24 cellular contexts compared by ENCODE assay signal in genomic region chr10:132878730-132879407, GRCh38.
A peak's percentile ranks its signal among the peaks of the same experiment; 100 is the strongest.
DNase-seq lines count a peak whose midpoint lies in the region; ATAC-seq and TF ChIP-seq lines count a peak whose summit lies in the region.
"Had no signal": no experiment of that assay in that cellular context is flagged by ENCODE, and none has a peak within 500 bp of the region (broad histone marks: within the 10 kb centered on the region; RNA-seq: fewer than 3 reads in every experiment).

No MANE protein-coding gene starts in this region.

- no peaks in the 10 kb centered on the region for H3K9me3 ChIP-seq in right cardiac atrium (ENCODE audit: control insufficient read depth, low read length)
- H3K9me3 ChIP-seq in upper lobe of right lung: no peaks in the 10 kb centered on the region
- H3K9me3 ChIP-seq: HAP-1 had no signal

- H3K27me3 ChIP-seq in right cardiac atrium (ENCODE audit: control insufficient read depth, insufficient read depth): no peaks in the 10 kb centered on the region
- H3K27me3 ChIP-seq in dorsolateral prefrontal cortex: peaks cover 0 to 14% (median 0%) of the 10 kb centered on the region in 45 donors
- peaks cover 36% of the 10 kb centered on the region for H3K27me3 ChIP-seq in upper lobe of right lung

- H3K36me3 ChIP-seq in upper lobe of right lung: no peaks in the 10 kb centered on the region
- H3K36me3 ChIP-seq: HAP-1 had no signal

- H3K4me1 ChIP-seq in right cardiac atrium (ENCODE audit: control insufficient read depth, insufficient read depth, low read length) (no peaks in the 10 kb centered on the region), upper lobe of right lung (no peaks in the 10 kb centered on the region)
- H3K4me1 ChIP-seq: foreskin keratinocyte, HAP-1 had no signal

- H3K4me1 Mint-ChIP-seq in mesothelial cell of epicardium: peaks cover 3% of the 10 kb centered on the region
- H3K4me1 Mint-ChIP-seq: activated naive CD4-positive, alpha-beta T cell treated with anti-CD3 and anti-CD28 coated beads, Interleukin-2, amount 50 U/mL, for 24 hours; central memory CD8-positive, alpha-beta T cell; memory B cell; naive B cell had no signal

- ATAC-seq in Right ventricle myocardium inferior: no peak
- ATAC-seq in right cardiac atrium: no peak
- no peak for ATAC-seq in upper lobe of right lung
- no peak for ATAC-seq in GM18519 (IDR thresholded peaks at IDR 0.05; ENCODE audit: low FRiP score, unreplicated experiment)
- ATAC-seq: activated CD8-positive, alpha-beta T cell treated with anti-CD3 and anti-CD28 coated beads for 36 hours; foreskin keratinocyte; K562 had no signal

- TF ChIP-seq CTCF in dorsolateral prefrontal cortex (IDR thresholded peaks at IDR 0.05 in 54 of 56, conservative IDR thresholded peaks at IDR 0.05 in 2 of 56; ENCODE audit: low read depth in 1 of 56, partially characterized antibody in 56 of 56) (no peak), mesothelial cell of epicardium (IDR thresholded peaks at IDR 0.05; ENCODE audit: unreplicated experiment) (no peak), upper lobe of right lung (IDR thresholded peaks at IDR 0.05) (no peak)

- peaks cover 52% of the 10 kb centered on the region for H3K27me3 Mint-ChIP-seq in mesothelial cell of epicardium (ENCODE audit: low read depth)

- intact Hi-C loops in Right ventricle myocardium inferior (cut with DNase I) (no loop called here), right cardiac atrium (cut with DNase I) (no loop called here), dorsolateral prefrontal cortex (cut with DNase I) (no loop called here), upper lobe of right lung (cut with DNase I) (no loop called here)

- H3K4me3 ChIP-seq in right cardiac atrium (ENCODE audit: low read length): no peak overlapping the region
- H3K4me3 ChIP-seq in dorsolateral prefrontal cortex: no peak overlapping the region
- H3K4me3 ChIP-seq in upper lobe of right lung: no peak overlapping the region
- H3K4me3 ChIP-seq: HAP-1, K562 had no signal

- H3K36me3 Mint-ChIP-seq in mesothelial cell of epicardium: no peaks in the 10 kb centered on the region
- H3K36me3 Mint-ChIP-seq: activated naive CD4-positive, alpha-beta T cell treated with anti-CD3 and anti-CD28 coated beads, Interleukin-2, amount 50 U/mL, for 24 hours; CD14-positive monocyte; naive B cell had no signal

- DNase-seq in Right ventricle myocardium inferior (ENCODE audit: missing footprints) (peak; percentile 37), right cardiac atrium (no peak), dorsolateral prefrontal cortex (peak in 6 of 10 donors; percentile 14 to 32 (median 27)), mesothelial cell of epicardium (ENCODE audit: low spot score in 2 of 2, unreplicated experiment in 2 of 2) (peak; percentile 15 to 33), upper lobe of right lung (peak; percentile 58), AG08396 (ENCODE audit: low spot score) (no peak)
- DNase-seq in stimulated activated CD4-positive, alpha-beta T cell treated with anti-CD3 and anti-CD28 coated beads, Interleukin-1b, Interleukin-23, amount 100 ng/mL, for 48 hours: no peak
- DNase-seq: ACHN; activated CD4-positive, CD25-positive, alpha-beta regulatory T cell treated with anti-CD3 and anti-CD28 coated beads, Interleukin-2, amount 50 U/mL, for 72 hours; activated CD8-positive, alpha-beta T cell treated with anti-CD3 and anti-CD28 coated beads for 36 hours; activated T-cell treated with anti-CD3 and anti-CD28 coated beads, Interleukin-2, amount 50 U/mL, for 1 hour; erythroblast; foreskin keratinocyte; hippocampal formation; naive B cell; NCI-H146; NCI-H526 treated with DMSO at 0.1 percent for 48 hours had no signal

- H3K27ac Mint-ChIP-seq in mesothelial cell of epicardium: no peak overlapping the region
- H3K27ac Mint-ChIP-seq: activated CD8-positive, alpha-beta T cell treated with anti-CD3 and anti-CD28 coated beads for 36 hours; activated naive CD4-positive, alpha-beta T cell treated with anti-CD3 and anti-CD28 coated beads, Interleukin-2, amount 50 U/mL, for 24 hours; CD14-positive monocyte; memory B cell; naive B cell had no signal

- H3K4me3 Mint-ChIP-seq in mesothelial cell of epicardium: no peak overlapping the region
- H3K4me3 Mint-ChIP-seq: activated CD8-positive, alpha-beta T cell treated with anti-CD3 and anti-CD28 coated beads for 36 hours; activated naive CD4-positive, alpha-beta T cell treated with anti-CD3 and anti-CD28 coated beads, Interleukin-2, amount 50 U/mL, for 24 hours; CD14-positive monocyte; central memory CD8-positive, alpha-beta T cell; memory B cell; naive B cell had no signal

- H3K9me3 Mint-ChIP-seq in mesothelial cell of epicardium: peaks cover 10% of the 10 kb centered on the region
- H3K9me3 Mint-ChIP-seq: activated CD8-positive, alpha-beta T cell treated with anti-CD3 and anti-CD28 coated beads for 36 hours; activated naive CD4-positive, alpha-beta T cell treated with anti-CD3 and anti-CD28 coated beads, Interleukin-2, amount 50 U/mL, for 24 hours; central memory CD8-positive, alpha-beta T cell had no signal

- H3K27ac ChIP-seq in right cardiac atrium (ENCODE audit: low read length) (no peak overlapping the region), dorsolateral prefrontal cortex (no peak overlapping the region), upper lobe of right lung (no peak overlapping the region)
- H3K27ac ChIP-seq: foreskin keratinocyte had no signal

- WGBS in right cardiac atrium: 68% methylated on average over 25 of the region's 25 CpGs

Comparison
In these comparisons a context has a peak if more than half of its experiments do, and no peak if none do; other contexts are left out.
1. DNase-seq: peak in Right ventricle myocardium inferior (single experiment), dorsolateral prefrontal cortex (6 of 10), mesothelial cell of epicardium (2 of 2) and upper lobe of right lung (single experiment); none in right cardiac atrium (0 of 3), AG08396 (single experiment) and stimulated activated CD4-positive, alpha-beta T cell treated with anti-CD3 and anti-CD28 coated beads, Interleukin-1b, Interleukin-23, amount 100 ng/mL, for 48 hours (single experiment).